Comparison of ENCODE assay signal across 8 cellular contexts in genomic region chr7:50467817-50468610, GRCh38. TPM values are rescaled to one million over a fixed set of nuclear protein-coding genes. Genes with fewer than 3 reads are reported as not detected.
A peak's percentile ranks its signal among the peaks of the same experiment; 100 is the strongest.
DNase-seq lines count a peak whose midpoint lies in the region; ATAC-seq and TF ChIP-seq lines count a peak whose summit lies in the region.

No MANE protein-coding gene starts in this region.

- H3K36me3 Mint-ChIP-seq in GM23338 (ENCODE audit: low read depth) = no peaks in the 10 kb centered on the region
- H3K36me3 Mint-ChIP-seq in type B pancreatic cell = no peaks in the 10 kb centered on the region

- no peaks in the 10 kb centered on the region for H3K9me2 ChIP-seq in GM23338 (ENCODE audit: insufficient read depth)

- DNase-seq in GDM1 (lab: John Stamatoyannopoulos, UW) = peak; percentile 34
- peak; percentile 91 for DNase-seq in GM23338 (ENCODE audit: low spot score)
- DNase-seq in Kasumi-1 (lab: John Stamatoyannopoulos, UW) = peak; percentile 68 to 78
- DNase-seq in SJCRH30 = peak; percentile 53 to 79
- DNase-seq in activated gamma-delta T cell treated with anti-CD3 and anti-CD28 coated beads, Interleukin-2, amount 50 U/mL, for 16 hours (ENCODE audit: low read depth) = peak; percentile 68
- DNase-seq in glomerular endothelial cell (ENCODE audit: extremely low read depth, low read depth, low spot score) = peak; percentile 31
- peak; percentile 62 to 97 (median 83) for DNase-seq in posterior cingulate gyrus
- DNase-seq in type B pancreatic cell (ENCODE audit: extremely low spot score, unreplicated experiment) = peak; percentile 82

- H3K79me2 ChIP-seq in GM23338 (replicated peaks; ENCODE audit: insufficient read depth) = no peaks in the 10 kb centered on the region

- H3K9me3 Mint-ChIP-seq in GM23338 (no peaks in the 10 kb centered on the region; the same call in 2 of the 3 replicates), type B pancreatic cell (no peaks in the 10 kb centered on the region)

- H3K4me1 ChIP-seq in GM23338 (ENCODE audit: insufficient read depth) (no peaks in the 10 kb centered on the region), SJCRH30 (no peaks in the 10 kb centered on the region)

- H3K27me3 ChIP-seq in GM23338 (ENCODE audit: insufficient read depth) = peaks cover 6% of the 10 kb centered on the region; the same call in 1 of the 2 replicates
- peaks cover 18% of the 10 kb centered on the region for H3K27me3 ChIP-seq in SJCRH30

- H4K20me1 ChIP-seq in GM23338 (replicated peaks; ENCODE audit: insufficient read depth) = no peaks in the 10 kb centered on the region

- H3K4me1 Mint-ChIP-seq in GM23338 (peaks cover 2% of the 10 kb centered on the region; the same call in 1 of the 3 replicates), type B pancreatic cell (ENCODE audit: unreplicated experiment) (no peaks in the 10 kb centered on the region)

- ATAC-seq in GM23338 = peak; percentile 89

- H3K4me3 Mint-ChIP-seq in GM23338 (no peak overlapping the region; the same call in 2 of the 3 replicates), type B pancreatic cell (no peak overlapping the region)

- no peaks in the 10 kb centered on the region for H3K9me3 ChIP-seq in SJCRH30 (replicated peaks)

- no peaks in the 10 kb centered on the region for H3K36me3 ChIP-seq in GM23338 (ENCODE audit: insufficient read depth)
- H3K36me3 ChIP-seq in SJCRH30 = no peaks in the 10 kb centered on the region

- H3K4me3 ChIP-seq in GM23338 (peak overlapping the region; percentile 22; the same call in 1 of the 2 replicates), SJCRH30 (no peak overlapping the region)

- H3K27ac ChIP-seq in GM23338 (ENCODE audit: low read depth) (no peak overlapping the region), SJCRH30 (no peak overlapping the region)

- peaks cover 17% of the 10 kb centered on the region for H3K27me3 Mint-ChIP-seq in GM23338 (ENCODE audit: insufficient read depth, low read depth, poor library complexity)
- H3K27me3 Mint-ChIP-seq in type B pancreatic cell = peaks cover 10% of the 10 kb centered on the region

- intact Hi-C loops in posterior cingulate gyrus (cut with DNase I) = loop anchor here (1.0 to 10.0 kb wide), 3 partner anchors 211 to 897 kb away; no protein-coding TSS in a partner anchor

- H3K27ac Mint-ChIP-seq in GM23338 (no peak overlapping the region), type B pancreatic cell (peak overlapping the region; percentile 68)

- no peaks in the 10 kb centered on the region for H3F3A ChIP-seq in GM23338 (replicated peaks; ENCODE audit: low read depth)

- H2AFZ ChIP-seq in GM23338 = peak overlapping the region; percentile 96

- TF ChIP-seq CTCF in GM23338 (conservative IDR thresholded peaks at IDR 0.05; ENCODE audit: low read depth in 2 of 2) (peak; percentile 77 to 94), type B pancreatic cell (conservative IDR thresholded peaks at IDR 0.05) (peak; percentile 94)

- peak overlapping the region; percentile 58 for H3K4me2 ChIP-seq in GM23338

TF ChIP-seq in GM23338, 12 proteins besides CTCF, POLR2A, EP300 and RAD21:
- TF ChIP-seq, protein P1, sequence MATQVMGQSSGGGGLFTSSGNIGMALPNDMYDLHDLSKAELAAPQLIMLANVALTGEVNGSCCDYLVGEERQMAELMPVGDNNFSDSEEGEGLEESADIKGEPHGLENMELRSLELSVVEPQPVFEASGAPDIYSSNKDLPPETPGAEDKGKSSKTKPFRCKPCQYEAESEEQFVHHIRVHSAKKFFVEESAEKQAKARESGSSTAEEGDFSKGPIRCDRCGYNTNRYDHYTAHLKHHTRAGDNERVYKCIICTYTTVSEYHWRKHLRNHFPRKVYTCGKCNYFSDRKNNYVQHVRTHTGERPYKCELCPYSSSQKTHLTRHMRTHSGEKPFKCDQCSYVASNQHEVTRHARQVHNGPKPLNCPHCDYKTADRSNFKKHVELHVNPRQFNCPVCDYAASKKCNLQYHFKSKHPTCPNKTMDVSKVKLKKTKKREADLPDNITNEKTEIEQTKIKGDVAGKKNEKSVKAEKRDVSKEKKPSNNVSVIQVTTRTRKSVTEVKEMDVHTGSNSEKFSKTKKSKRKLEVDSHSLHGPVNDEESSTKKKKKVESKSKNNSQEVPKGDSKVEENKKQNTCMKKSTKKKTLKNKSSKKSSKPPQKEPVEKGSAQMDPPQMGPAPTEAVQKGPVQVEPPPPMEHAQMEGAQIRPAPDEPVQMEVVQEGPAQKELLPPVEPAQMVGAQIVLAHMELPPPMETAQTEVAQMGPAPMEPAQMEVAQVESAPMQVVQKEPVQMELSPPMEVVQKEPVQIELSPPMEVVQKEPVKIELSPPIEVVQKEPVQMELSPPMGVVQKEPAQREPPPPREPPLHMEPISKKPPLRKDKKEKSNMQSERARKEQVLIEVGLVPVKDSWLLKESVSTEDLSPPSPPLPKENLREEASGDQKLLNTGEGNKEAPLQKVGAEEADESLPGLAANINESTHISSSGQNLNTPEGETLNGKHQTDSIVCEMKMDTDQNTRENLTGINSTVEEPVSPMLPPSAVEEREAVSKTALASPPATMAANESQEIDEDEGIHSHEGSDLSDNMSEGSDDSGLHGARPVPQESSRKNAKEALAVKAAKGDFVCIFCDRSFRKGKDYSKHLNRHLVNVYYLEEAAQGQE (IDR thresholded peaks at IDR 0.05; ENCODE audit: unreplicated experiment) = no peak
- TF ChIP-seq STAT1 (IDR thresholded peaks at IDR 0.05; ENCODE audit: unreplicated experiment) = no peak
- TF ChIP-seq POLR2AphosphoS5 (IDR thresholded peaks at IDR 0.05; ENCODE audit: low read depth) = no peak
- peak; percentile 67; the same call in 1 of the 2 replicates for TF ChIP-seq CREB1 (CRISPR knock-in tag; IDR thresholded peaks at IDR 0.05; ENCODE audit: low read depth)
- no peak for TF ChIP-seq JUNB (IDR thresholded peaks at IDR 0.05; ENCODE audit: unreplicated experiment)
- TF ChIP-seq, protein P2, sequence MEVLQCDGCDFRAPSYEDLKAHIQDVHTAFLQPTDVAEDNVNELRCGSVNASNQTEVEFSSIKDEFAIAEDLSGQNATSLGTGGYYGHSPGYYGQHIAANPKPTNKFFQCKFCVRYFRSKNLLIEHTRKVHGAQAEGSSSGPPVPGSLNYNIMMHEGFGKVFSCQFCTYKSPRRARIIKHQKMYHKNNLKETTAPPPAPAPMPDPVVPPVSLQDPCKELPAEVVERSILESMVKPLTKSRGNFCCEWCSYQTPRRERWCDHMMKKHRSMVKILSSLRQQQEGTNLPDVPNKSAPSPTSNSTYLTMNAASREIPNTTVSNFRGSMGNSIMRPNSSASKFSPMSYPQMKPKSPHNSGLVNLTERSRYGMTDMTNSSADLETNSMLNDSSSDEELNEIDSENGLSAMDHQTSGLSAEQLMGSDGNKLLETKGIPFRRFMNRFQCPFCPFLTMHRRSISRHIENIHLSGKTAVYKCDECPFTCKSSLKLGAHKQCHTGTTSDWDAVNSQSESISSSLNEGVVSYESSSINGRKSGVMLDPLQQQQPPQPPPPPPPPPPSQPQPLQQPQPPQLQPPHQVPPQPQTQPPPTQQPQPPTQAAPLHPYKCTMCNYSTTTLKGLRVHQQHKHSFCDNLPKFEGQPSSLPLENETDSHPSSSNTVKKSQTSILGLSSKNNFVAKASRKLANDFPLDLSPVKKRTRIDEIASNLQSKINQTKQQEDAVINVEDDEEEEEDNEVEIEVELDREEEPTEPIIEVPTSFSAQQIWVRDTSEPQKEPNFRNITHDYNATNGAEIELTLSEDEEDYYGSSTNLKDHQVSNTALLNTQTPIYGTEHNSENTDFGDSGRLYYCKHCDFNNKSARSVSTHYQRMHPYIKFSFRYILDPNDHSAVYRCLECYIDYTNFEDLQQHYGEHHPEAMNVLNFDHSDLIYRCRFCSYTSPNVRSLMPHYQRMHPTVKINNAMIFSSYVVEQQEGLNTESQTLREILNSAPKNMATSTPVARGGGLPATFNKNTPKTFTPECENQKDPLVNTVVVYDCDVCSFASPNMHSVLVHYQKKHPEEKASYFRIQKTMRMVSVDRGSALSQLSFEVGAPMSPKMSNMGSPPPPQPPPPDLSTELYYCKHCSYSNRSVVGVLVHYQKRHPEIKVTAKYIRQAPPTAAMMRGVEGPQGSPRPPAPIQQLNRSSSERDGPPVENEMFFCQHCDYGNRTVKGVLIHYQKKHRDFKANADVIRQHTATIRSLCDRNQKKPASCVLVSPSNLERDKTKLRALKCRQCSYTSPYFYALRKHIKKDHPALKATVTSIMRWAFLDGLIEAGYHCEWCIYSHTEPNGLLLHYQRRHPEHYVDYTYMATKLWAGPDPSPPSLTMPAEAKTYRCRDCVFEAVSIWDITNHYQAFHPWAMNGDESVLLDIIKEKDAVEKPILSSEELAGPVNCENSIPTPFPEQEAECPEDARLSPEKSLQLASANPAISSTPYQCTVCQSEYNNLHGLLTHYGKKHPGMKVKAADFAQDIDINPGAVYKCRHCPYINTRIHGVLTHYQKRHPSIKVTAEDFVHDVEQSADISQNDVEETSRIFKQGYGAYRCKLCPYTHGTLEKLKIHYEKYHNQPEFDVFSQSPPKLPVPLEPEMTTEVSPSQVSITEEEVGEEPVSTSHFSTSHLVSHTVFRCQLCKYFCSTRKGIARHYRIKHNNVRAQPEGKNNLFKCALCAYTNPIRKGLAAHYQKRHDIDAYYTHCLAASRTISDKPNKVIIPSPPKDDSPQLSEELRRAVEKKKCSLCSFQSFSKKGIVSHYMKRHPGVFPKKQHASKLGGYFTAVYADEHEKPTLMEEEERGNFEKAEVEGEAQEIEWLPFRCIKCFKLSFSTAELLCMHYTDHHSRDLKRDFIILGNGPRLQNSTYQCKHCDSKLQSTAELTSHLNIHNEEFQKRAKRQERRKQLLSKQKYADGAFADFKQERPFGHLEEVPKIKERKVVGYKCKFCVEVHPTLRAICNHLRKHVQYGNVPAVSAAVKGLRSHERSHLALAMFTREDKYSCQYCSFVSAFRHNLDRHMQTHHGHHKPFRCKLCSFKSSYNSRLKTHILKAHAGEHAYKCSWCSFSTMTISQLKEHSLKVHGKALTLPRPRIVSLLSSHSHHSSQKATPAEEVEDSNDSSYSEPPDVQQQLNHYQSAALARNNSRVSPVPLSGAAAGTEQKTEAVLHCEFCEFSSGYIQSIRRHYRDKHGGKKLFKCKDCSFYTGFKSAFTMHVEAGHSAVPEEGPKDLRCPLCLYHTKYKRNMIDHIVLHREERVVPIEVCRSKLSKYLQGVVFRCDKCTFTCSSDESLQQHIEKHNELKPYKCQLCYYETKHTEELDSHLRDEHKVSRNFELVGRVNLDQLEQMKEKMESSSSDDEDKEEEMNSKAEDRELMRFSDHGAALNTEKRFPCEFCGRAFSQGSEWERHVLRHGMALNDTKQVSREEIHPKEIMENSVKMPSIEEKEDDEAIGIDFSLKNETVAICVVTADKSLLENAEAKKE (CRISPR knock-in tag; IDR thresholded peaks at IDR 0.05) = no peak

RNA-seq across cellular contexts. Expression of gene FIGNL1, which starts 17.9 kb away (rescaled TPM):
- 15.8 and 24.9 TPM in 2 replicates for total RNA-seq in GM23338 (2014; rRNA removed; shearing (Covaris generic))
- polyA plus RNA-seq in GM23338 (2016; fragmentation: Nextera tagmentation; extraction: Ambion mirVana) = 5.5 and 6.6 TPM in 2 replicates
- total RNA-seq in SJCRH30 (2014; rRNA removed; shearing (Covaris generic)) = 52.4 and 62.4 TPM in 2 replicates
- total RNA-seq in glomerular endothelial cell (8.0 and 11.1 TPM in 2 replicates), type B pancreatic cell (ENCODE audit: low replicate concordance) (15.8 and 28.6 TPM in 2 replicates)

Comparison
In these comparisons a context has a peak if more than half of its experiments do, and no peak if none do; other contexts are left out.
1. DNase-seq: peak in every context shown above with its lines; median percentile 91 in GM23338; 83 in posterior cingulate gyrus; 82 in type B pancreatic cell; 73 in Kasumi-1; 68 in activated gamma-delta T cell treated with anti-CD3 and anti-CD28 coated beads, Interleukin-2, amount 50 U/mL, for 16 hours; 66 in SJCRH30; 34 in GDM1; 31 in glomerular endothelial cell.